In the genomic region with DNA sequence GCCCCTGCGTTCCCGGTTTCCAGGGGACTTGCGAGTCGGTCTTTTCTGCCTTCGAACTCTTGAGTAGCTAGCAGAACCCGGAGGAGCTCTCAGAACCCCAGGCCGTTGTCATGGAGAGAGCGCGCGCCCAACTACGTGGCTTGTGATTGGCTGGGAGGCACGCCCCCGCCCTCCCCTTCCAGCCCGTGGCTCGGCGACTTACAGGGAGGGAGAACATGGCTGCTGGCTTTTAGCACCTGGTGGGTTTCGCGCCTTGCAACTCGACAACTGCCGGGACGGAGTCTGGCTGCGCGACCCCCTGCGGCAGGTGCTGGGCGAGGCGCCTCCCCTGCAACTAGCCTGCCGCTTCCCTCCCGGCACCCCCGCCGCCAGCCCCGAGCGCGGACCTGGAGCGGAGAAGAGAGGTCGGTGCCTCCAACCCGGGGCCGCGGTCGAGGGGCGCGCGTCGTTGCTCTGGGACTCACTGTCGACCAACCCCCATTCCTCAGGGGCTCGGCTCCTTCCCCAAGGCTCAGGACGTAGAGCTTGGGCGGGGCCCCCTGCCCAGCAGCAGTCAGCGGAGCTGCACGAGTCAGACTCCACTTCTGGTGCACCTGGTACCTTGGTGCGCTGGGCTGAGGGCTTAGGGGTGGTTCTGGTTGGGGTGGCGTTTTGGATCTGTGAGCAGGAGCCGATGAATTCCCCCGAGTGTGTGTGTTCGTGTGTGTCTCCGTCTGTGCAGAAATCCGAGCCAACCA, we compare ENCODE assay signal across 8 cellular contexts. TPM values are rescaled to one million over a fixed set of nuclear protein-coding genes. Genes with fewer than 3 reads are reported as not detected.
DNase-seq lines count a peak whose midpoint lies in the region; ATAC-seq and TF ChIP-seq lines count a peak whose summit lies in the region.

No MANE protein-coding gene starts in this region.

- H3K36me3 ChIP-seq in gastroesophageal sphincter = no peaks in the 10 kb centered on the region

- peaks cover 0 to 24% (median 14%) of the 10 kb centered on the region in 3 donors for H3K4me1 ChIP-seq in gastroesophageal sphincter

- H3K9me3 ChIP-seq in gastroesophageal sphincter = no peaks in the 10 kb centered on the region

- H3K27ac ChIP-seq in gastroesophageal sphincter (peak overlapping the region in 2 of 4 donors; percentile 18 to 63), substantia nigra (ENCODE audit: low read depth, low read length, poor library complexity, severe bottlenecking) (no peak overlapping the region)

- peak; percentile 96 for DNase-seq in D341Med (ENCODE audit: low spot score)
- peak; percentile 58 for DNase-seq in LNCaP clone FGC (ENCODE audit: low read depth)
- DNase-seq in SHP77 (lab: John Stamatoyannopoulos, UW) = peak; percentile 85 to 89
- peak; percentile 92 for DNase-seq in activated naive CD4-positive, alpha-beta T cell treated with Interleukin-2 at 50 U/mL for 16 hours
- peak; percentile 30 to 93 (median 79) for DNase-seq in nucleus accumbens (lab: John Stamatoyannopoulos, UW)
- DNase-seq in substantia nigra (lab: John Stamatoyannopoulos, UW) = peak in 48 of 49 donors; percentile 18 to 94 (median 71)

- H3K4me3 ChIP-seq in LNCaP clone FGC (ENCODE audit: low read depth, low read length) (peak overlapping the region; percentile 96), gastroesophageal sphincter (peak overlapping the region; percentile 67 to 68)

- TF ChIP-seq EP300 in gastroesophageal sphincter (IDR thresholded peaks at IDR 0.05) = no peak

- ATAC-seq in GM21717 (IDR thresholded peaks at IDR 0.05; ENCODE audit: unreplicated experiment) (peak; percentile 85), gastroesophageal sphincter (peak; percentile 97)

- H3K27me3 ChIP-seq in gastroesophageal sphincter = peaks cover 3% of the 10 kb centered on the region

- no CpG with 5 or more reads among the region's 56 CpGs for WGBS in gastroesophageal sphincter (ENCODE audit: low coverage in 1 of 2), 2 donors

- TF ChIP-seq POLR2A in gastroesophageal sphincter (IDR thresholded peaks at IDR 0.05) = no peak

- TF ChIP-seq CTCF in LNCaP clone FGC (IDR thresholded peaks at IDR 0.05; ENCODE audit: control insufficient read depth, extremely low read depth, insufficient read depth) = no peak
- no peak for TF ChIP-seq CTCF in gastroesophageal sphincter (IDR thresholded peaks at IDR 0.05)

RNA-seq across cellular contexts. Expression of gene ZFP90, which starts 9.0 kb away (rescaled TPM):
- total RNA-seq in gastroesophageal sphincter = 10 to 100 TPM; 21.3 to 38.2 (median 27.3) TPM
